ENCODE assay signal across 30 cellular contexts in the genomic region with DNA sequence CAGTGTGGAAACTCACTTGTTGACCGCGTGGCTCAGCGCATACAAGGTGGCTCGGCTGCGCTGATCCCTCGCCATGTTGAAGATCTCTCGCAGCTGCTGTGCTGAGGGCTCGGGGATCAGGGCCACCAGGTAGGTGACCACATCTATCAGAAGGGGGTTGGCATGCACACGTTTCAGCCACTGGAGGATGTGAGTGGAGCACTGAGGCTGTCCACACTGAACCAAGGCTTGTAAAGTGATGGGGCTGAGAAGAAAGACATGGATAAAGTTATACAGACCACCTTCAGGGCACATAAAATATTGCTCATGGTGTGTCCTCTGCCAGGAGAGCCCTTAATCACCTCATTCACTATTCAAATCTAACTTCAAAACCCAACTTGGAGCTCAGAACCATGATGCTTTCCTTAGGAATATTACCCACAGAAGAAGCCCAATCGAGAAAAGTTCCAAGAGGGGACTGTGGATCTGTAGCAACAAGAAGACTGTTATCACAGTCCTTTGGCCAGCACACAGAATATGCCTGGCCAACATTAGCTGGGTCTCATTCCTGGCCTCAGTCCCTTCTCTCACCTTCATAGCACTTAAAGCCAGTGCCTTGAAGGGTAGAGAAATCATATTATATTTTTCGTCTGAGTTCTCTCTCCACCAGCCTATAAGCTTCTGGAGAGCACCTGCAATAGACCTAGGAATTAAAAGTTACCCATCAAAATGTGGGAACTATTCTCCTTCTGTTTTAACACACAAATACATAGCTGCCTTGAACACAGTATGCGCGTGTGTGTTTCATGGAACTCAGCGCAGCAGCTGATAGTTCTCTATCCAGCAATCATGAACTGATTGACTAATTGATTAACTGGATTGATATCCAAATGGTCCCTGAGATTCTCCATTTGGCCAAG. TPM values are rescaled to one million over a fixed set of nuclear protein-coding genes. Genes with fewer than 3 reads are reported as not detected.
"Had no signal": no experiment of that assay in that cellular context is flagged by ENCODE, and none has a peak within 500 bp of the region (broad histone marks: within the 10 kb centered on the region; RNA-seq: fewer than 3 reads in every experiment).

No MANE protein-coding gene starts in this region.

- ATAC-seq: activated CD4-positive, alpha-beta T cell treated with anti-CD3 and anti-CD28 coated beads for 36 hours; activated CD8-positive, alpha-beta T cell treated with anti-CD3 and anti-CD28 coated beads, Interleukin-2, amount 10 ng/mL, durations not matched to agents 7 days and 5 days; activated naive CD8-positive, alpha-beta T cell treated with anti-CD3 and anti-CD28 coated beads, Interleukin-2, amount 50 U/mL, for 24 hours; K562 had no signal

- H3K27me3 ChIP-seq: cardiac muscle cell had no signal

- DNase-seq: activated CD4-positive, alpha-beta T cell treated with anti-CD3 and anti-CD28 coated beads for 36 hours; activated CD4-positive, alpha-beta T cell treated with anti-CD3 and anti-CD28 coated beads, Interleukin-2, amount 10 ng/mL, durations not matched to agents 7 days and 5 days; activated CD4-positive, alpha-beta T cell treated with anti-CD3 and anti-CD28 coated beads, Interleukin-2, amount 50 U/mL, for 48 hours; activated CD8-positive, alpha-beta T cell treated with anti-CD3 and anti-CD28 coated beads, Interleukin-2, amount 10 ng/mL, durations not matched to agents 7 days and 5 days; activated effector memory CD4-positive, alpha-beta T cell treated with Interleukin-2 at 50 U/mL for 16 hours; activated naive CD4-positive, alpha-beta T cell treated with anti-CD3 and anti-CD28 coated beads, Interleukin-2, amount 10 ng/mL, durations not matched to agents 7 days and 5 days; activated naive CD8-positive, alpha-beta T cell treated with anti-CD3 and anti-CD28 coated beads, Interleukin-2, amount 50 U/mL, for 24 hours; activated T-cell treated with anti-CD3 and anti-CD28 coated beads, Interleukin-2, amount 50 U/mL, for 24 hours; anterior cingulate cortex; NCI-H1092 treated with DMSO at 0.1 percent for 48 hours; NCI-H1417; NCI-H146; NCI-H187; NCI-H2029 treated with DMSO at 0.1 percent for 48 hours; NCI-H2107; NCI-H2171; NCI-H510A; NCI-H526; NCI-H748 treated with DMSO at 0.1 percent for 48 hours; SHP77; SJCRH30 had no signal

- H3K4me1 Mint-ChIP-seq: activated CD4-positive, alpha-beta T cell treated with anti-CD3 and anti-CD28 coated beads for 36 hours; activated CD4-positive, alpha-beta T cell treated with anti-CD3 and anti-CD28 coated beads, Interleukin-2, amount 10 ng/mL, durations not matched to agents 7 days and 5 days; activated naive CD4-positive, alpha-beta T cell treated with anti-CD3 and anti-CD28 coated beads, Interleukin-2, amount 10 ng/mL, durations not matched to agents 7 days and 5 days; activated naive CD8-positive, alpha-beta T cell treated with anti-CD3 and anti-CD28 coated beads, Interleukin-2, amount 50 U/mL, for 24 hours had no signal

- H3K9me3 ChIP-seq: SJCRH30 had no signal

- H3K9me3 Mint-ChIP-seq: activated CD4-positive, alpha-beta T cell treated with anti-CD3 and anti-CD28 coated beads, Interleukin-2, amount 10 ng/mL, durations not matched to agents 7 days and 5 days; activated naive CD4-positive, alpha-beta T cell treated with anti-CD3 and anti-CD28 coated beads, Interleukin-2, amount 10 ng/mL, durations not matched to agents 7 days and 5 days; activated naive CD8-positive, alpha-beta T cell treated with anti-CD3 and anti-CD28 coated beads, Interleukin-2, amount 50 U/mL, for 24 hours; activated T-cell treated with anti-CD3 and anti-CD28 coated beads, Interleukin-2, amount 50 U/mL, for 24 hours had no signal

- H3K27me3 Mint-ChIP-seq: activated naive CD4-positive, alpha-beta T cell treated with anti-CD3 and anti-CD28 coated beads, Interleukin-2, amount 10 ng/mL, durations not matched to agents 7 days and 5 days had no signal

- H3K36me3 ChIP-seq: cardiac muscle cell, SJCRH30 had no signal

- H3K4me3 Mint-ChIP-seq: activated CD4-positive, alpha-beta T cell treated with anti-CD3 and anti-CD28 coated beads for 36 hours; activated CD4-positive, alpha-beta T cell treated with anti-CD3 and anti-CD28 coated beads, Interleukin-2, amount 10 ng/mL, durations not matched to agents 7 days and 5 days; activated CD8-positive, alpha-beta T cell treated with anti-CD3 and anti-CD28 coated beads, Interleukin-2, amount 10 ng/mL, durations not matched to agents 7 days and 5 days; activated naive CD4-positive, alpha-beta T cell treated with anti-CD3 and anti-CD28 coated beads, Interleukin-2, amount 10 ng/mL, durations not matched to agents 7 days and 5 days; activated naive CD8-positive, alpha-beta T cell; activated naive CD8-positive, alpha-beta T cell treated with anti-CD3 and anti-CD28 coated beads, Interleukin-2, amount 50 U/mL, for 24 hours; activated T-cell treated with anti-CD3 and anti-CD28 coated beads, Interleukin-2, amount 50 U/mL, for 24 hours had no signal

- H3K27ac Mint-ChIP-seq: activated CD4-positive, alpha-beta T cell treated with anti-CD3 and anti-CD28 coated beads for 36 hours; activated CD4-positive, alpha-beta T cell treated with anti-CD3 and anti-CD28 coated beads, Interleukin-2, amount 10 ng/mL, durations not matched to agents 7 days and 5 days; activated CD8-positive, alpha-beta T cell treated with anti-CD3 and anti-CD28 coated beads, Interleukin-2, amount 10 ng/mL, durations not matched to agents 7 days and 5 days; activated naive CD4-positive, alpha-beta T cell treated with anti-CD3 and anti-CD28 coated beads, Interleukin-2, amount 10 ng/mL, durations not matched to agents 7 days and 5 days; activated naive CD8-positive, alpha-beta T cell; activated naive CD8-positive, alpha-beta T cell treated with anti-CD3 and anti-CD28 coated beads, Interleukin-2, amount 50 U/mL, for 24 hours; activated T-cell treated with anti-CD3 and anti-CD28 coated beads, Interleukin-2, amount 50 U/mL, for 24 hours had no signal

- H3K4me1 ChIP-seq: SJCRH30 had no signal

- H3K27ac ChIP-seq: cardiac muscle cell, PC-9, RWPE1, SJCRH30, SK-N-MC had no signal

- H3K36me3 Mint-ChIP-seq: activated naive CD4-positive, alpha-beta T cell treated with anti-CD3 and anti-CD28 coated beads, Interleukin-2, amount 10 ng/mL, durations not matched to agents 7 days and 5 days; activated naive CD8-positive, alpha-beta T cell had no signal

- H3K4me3 ChIP-seq: cardiac muscle cell, K562, PC-9, SJCRH30, SK-N-MC had no signal

RNA-seq across cellular contexts. Expression of gene APOB, which starts 11.3 kb away (rescaled TPM):
- total RNA-seq: activated CD4-positive, alpha-beta T cell treated with anti-CD3 and anti-CD28 coated beads for 36 hours; activated CD4-positive, alpha-beta T cell treated with anti-CD3 and anti-CD28 coated beads, Interleukin-2, amount 10 ng/mL, durations not matched to agents 7 days and 5 days; activated CD8-positive, alpha-beta T cell treated with anti-CD3 and anti-CD28 coated beads, Interleukin-2, amount 10 ng/mL, durations not matched to agents 7 days and 5 days; M059J; PC-9; T-helper 1 cell treated with Interleukin-12 subunit alpha and Interleukin-12 subunit beta and Interleukin-4 antibody, amounts not matched to agents 30 ng/mL and 1 ng/mL, for 36 hours; T-helper 2 cell treated with Interferon-gamma antibody and Interleukin-4, amounts not matched to agents 100 ng/mL and 5 ng/mL, for 36 hours had no signal
